ENCODE assay signal across 1 cellular context in genomic region chr22:37850801-37851200, GRCh38.
TF ChIP-seq lines count a peak whose summit lies in the region.

No MANE protein-coding gene starts in this region.

TF ChIP-seq in HepG2, 621 proteins besides CTCF, POLR2A, EP300 and RAD21:
- TF ChIP-seq RBM22 (optimal IDR thresholded peaks at IDR 0.05; ENCODE audit: low read length), result peak; percentile 9
- no peak for TF ChIP-seq ESRRA (CRISPR knock-in tag; IDR thresholded peaks at IDR 0.05; ENCODE audit: low read depth)
- no peak for TF ChIP-seq LCORL (IDR thresholded peaks at IDR 0.05)
- no peak for TF ChIP-seq LCORL (CRISPR knock-in tag; IDR thresholded peaks at IDR 0.05)
- no peak for TF ChIP-seq CHD2 (IDR thresholded peaks at IDR 0.05; ENCODE audit: low read depth, low read length)
- no peak for TF ChIP-seq THYN1 (CRISPR knock-in tag; IDR thresholded peaks at IDR 0.05; ENCODE audit: borderline replicate concordance, low read depth)
- no peak for TF ChIP-seq PAXIP1 (CRISPR knock-in tag; conservative IDR thresholded peaks at IDR 0.05)
